In genomic region chr1:81519987-81520386, GRCh38 we compare ENCODE assay signal across 24 cellular contexts.
"Had no signal": no experiment of that assay in that cellular context is flagged by ENCODE, and none has a peak within 500 bp of the region (broad histone marks: within the 10 kb centered on the region; RNA-seq: fewer than 3 reads in every experiment).

No MANE protein-coding gene starts in this region.

- H3K27me3 Mint-ChIP-seq: stimulated activated naive B cell treated with anti-CD40 and anti-IgM and Interleukin-4, amounts not matched to agents 10 μg/mL and 1 μg/mL and 100 μg/mL, for 72 hours had no signal

- H3K9me3 Mint-ChIP-seq: nephron; neural progenitor cell; stimulated activated naive CD8-positive, alpha-beta T cell treated with anti-CD3 and anti-CD28 coated beads, Interleukin-15, Interleukin-2, amounts not matched to agents 100 ng/mL and 50 ng/mL, for 24 hours had no signal

- H3K27ac Mint-ChIP-seq: natural killer cell; nephron; neural progenitor cell; progenitor cell of endocrine pancreas; stimulated activated effector memory CD8-positive, alpha-beta T cell treated with anti-CD3 and anti-CD28 coated beads, Interleukin-12 subunit alpha, Interleukin-12 subunit beta, amount 100 ng/mL, for 72 hours; stimulated activated naive B cell treated with anti-CD40 and anti-IgM and Interleukin-4, amounts not matched to agents 10 μg/mL and 1 μg/mL and 100 μg/mL, for 72 hours; stimulated activated naive CD8-positive, alpha-beta T cell treated with anti-CD3 and anti-CD28 coated beads, Interleukin-15, Interleukin-2, amounts not matched to agents 100 ng/mL and 50 ng/mL, for 24 hours had no signal

- H3K4me3 Mint-ChIP-seq: natural killer cell; nephron; neural progenitor cell; stimulated activated effector memory CD8-positive, alpha-beta T cell treated with anti-CD3 and anti-CD28 coated beads, Interleukin-12 subunit alpha, Interleukin-12 subunit beta, amount 100 ng/mL, for 72 hours; stimulated activated naive B cell treated with anti-CD40 and anti-IgM and Interleukin-4, amounts not matched to agents 10 μg/mL and 1 μg/mL and 100 μg/mL, for 72 hours; stimulated activated naive CD8-positive, alpha-beta T cell treated with anti-CD3 and anti-CD28 coated beads, Interleukin-15, Interleukin-2, amounts not matched to agents 100 ng/mL and 50 ng/mL, for 24 hours had no signal

- H3K4me1 Mint-ChIP-seq: natural killer cell; nephron; stimulated activated effector memory CD8-positive, alpha-beta T cell treated with anti-CD3 and anti-CD28 coated beads, Interleukin-12 subunit alpha, Interleukin-12 subunit beta, amount 100 ng/mL, for 72 hours; stimulated activated naive B cell treated with anti-CD40 and anti-IgM and Interleukin-4, amounts not matched to agents 10 μg/mL and 1 μg/mL and 100 μg/mL, for 72 hours had no signal

- H3K36me3 Mint-ChIP-seq: natural killer cell; neural progenitor cell; stimulated activated effector memory CD8-positive, alpha-beta T cell treated with anti-CD3 and anti-CD28 coated beads, Interleukin-12 subunit alpha, Interleukin-12 subunit beta, amount 100 ng/mL, for 72 hours; stimulated activated naive B cell treated with anti-CD40 and anti-IgM and Interleukin-4, amounts not matched to agents 10 μg/mL and 1 μg/mL and 100 μg/mL, for 72 hours had no signal

- DNase-seq: natural killer cell; occipital lobe; ovary; posterior cingulate gyrus; psoas muscle; right cardiac atrium; right lobe of liver; sigmoid colon; small intestine; stimulated activated CD4-positive, alpha-beta T cell treated with anti-CD3 and anti-CD28 coated beads, Interleukin-15, amount 100 ng/mL, for 24 hours; stimulated activated CD4-positive, alpha-beta T cell treated with anti-CD3 and anti-CD28 coated beads, Interleukin-2, amount 100 ng/mL, for 24 hours; stimulated activated CD4-positive, alpha-beta T cell treated with anti-CD3 and anti-CD28 coated beads, Interleukin-2, amount 100 ng/mL, for 48 hours; stimulated activated CD4-positive, alpha-beta T cell treated with anti-CD3 and anti-CD28 coated beads, Interleukin-4, amount 100 ng/mL, for 24 hours; stimulated activated naive B cell treated with anti-CD40 and anti-IgM and Interleukin-4, amounts not matched to agents 10 μg/mL and 1 μg/mL and 100 μg/mL, for 72 hours; stimulated activated naive CD4-positive, alpha-beta T cell treated with Interleukin-2 at 50 U/mL for 16 hours; stomach; thyroid gland; trophoblast cell; upper lobe of left lung had no signal

- ATAC-seq: natural killer cell; psoas muscle; right cardiac atrium; right lobe of liver; stimulated activated effector memory CD8-positive, alpha-beta T cell treated with anti-CD3 and anti-CD28 coated beads, Interleukin-12 subunit alpha, Interleukin-12 subunit beta, amount 100 ng/mL, for 72 hours; stimulated activated naive B cell treated with anti-CD40 and anti-IgM and Interleukin-4, amounts not matched to agents 10 μg/mL and 1 μg/mL and 100 μg/mL, for 72 hours had no signal
